ENCODE assay signal across 2 cellular contexts in genomic region chr11:4491405-4491804, GRCh38. TPM values are rescaled to one million over a fixed set of nuclear protein-coding genes. Genes with fewer than 3 reads are reported as not detected.
"Had no signal": no experiment of that assay in that cellular context is flagged by ENCODE, and none has a peak within 500 bp of the region (broad histone marks: within the 10 kb centered on the region; RNA-seq: fewer than 3 reads in every experiment).

No MANE protein-coding gene starts in this region.

RNA-seq across cellular contexts. Expression of gene OR52K1, which starts 9.0 kb away (rescaled TPM):
- total RNA-seq: G401, GM12878 had no signal
- polyA plus RNA-seq: GM12878 had no signal

RNA-seq across cellular contexts. Expression of gene OR52K2, which starts 42.3 kb away (rescaled TPM):
- total RNA-seq: G401, GM12878 had no signal
- polyA plus RNA-seq: GM12878 had no signal

RNA-seq across cellular contexts. Expression of gene OR52M1, which starts 53.6 kb away (rescaled TPM):
- total RNA-seq: G401, GM12878 had no signal
- polyA plus RNA-seq: GM12878 had no signal
